8 cellular contexts compared by ENCODE assay signal in genomic region chr13:30415430-30416030, GRCh38.
A peak's percentile ranks its signal among the peaks of the same experiment; 100 is the strongest.
DNase-seq lines count a peak whose midpoint lies in the region; ATAC-seq and TF ChIP-seq lines count a peak whose summit lies in the region.
"Had no signal": no experiment of that assay in that cellular context is flagged by ENCODE, and none has a peak within 500 bp of the region (broad histone marks: within the 10 kb centered on the region; RNA-seq: fewer than 3 reads in every experiment).

No MANE protein-coding gene starts in this region.

- H3K9me3 Mint-ChIP-seq in nephron, result no peaks in the 10 kb centered on the region
- H3K9me3 Mint-ChIP-seq: nephron progenitor cell had no signal

- H3K27ac Mint-ChIP-seq in nephron, result peak overlapping the region; percentile 44 to 82 (median 71)
- H3K27ac Mint-ChIP-seq: nephron progenitor cell had no signal

- TF ChIP-seq CTCF in nephron (IDR thresholded peaks at IDR 0.05; ENCODE audit: unreplicated experiment in 3 of 3), result no peak

- no peak overlapping the region for H3K4me3 Mint-ChIP-seq in nephron
- H3K4me3 Mint-ChIP-seq: nephron progenitor cell had no signal

- H3K4me1 Mint-ChIP-seq in nephron, result peaks cover 21% of the 10 kb centered on the region

- DNase-seq in NCI-H345 (lab: John Stamatoyannopoulos, UW), result no peak
- DNase-seq in NCI-H748 treated with DMSO at 0.1 percent for 48 hours (lab: John Stamatoyannopoulos, UW), result no peak
- no peak for DNase-seq in NCI-H2107 (lab: John Stamatoyannopoulos, UW)
- DNase-seq: nephron progenitor cell had no signal

- H3K27me3 Mint-ChIP-seq in nephron (ENCODE audit: low read depth), result peaks cover 8% of the 10 kb centered on the region

- no peaks in the 10 kb centered on the region for H3K36me3 Mint-ChIP-seq in nephron (ENCODE audit: low read depth)

- ATAC-seq in GM18907 (IDR thresholded peaks at IDR 0.05; ENCODE audit: unreplicated experiment) (peak; percentile 81), HG02642 (IDR thresholded peaks at IDR 0.05; ENCODE audit: poor library complexity, unreplicated experiment) (peak; percentile 75), HG03575 (IDR thresholded peaks at IDR 0.05; ENCODE audit: extremely low read depth, insufficient number of reproducible peaks, low FRiP score, unreplicated experiment) (peak; percentile 43)
